Comparison of ENCODE assay signal across 20 cellular contexts in the genomic region with DNA sequence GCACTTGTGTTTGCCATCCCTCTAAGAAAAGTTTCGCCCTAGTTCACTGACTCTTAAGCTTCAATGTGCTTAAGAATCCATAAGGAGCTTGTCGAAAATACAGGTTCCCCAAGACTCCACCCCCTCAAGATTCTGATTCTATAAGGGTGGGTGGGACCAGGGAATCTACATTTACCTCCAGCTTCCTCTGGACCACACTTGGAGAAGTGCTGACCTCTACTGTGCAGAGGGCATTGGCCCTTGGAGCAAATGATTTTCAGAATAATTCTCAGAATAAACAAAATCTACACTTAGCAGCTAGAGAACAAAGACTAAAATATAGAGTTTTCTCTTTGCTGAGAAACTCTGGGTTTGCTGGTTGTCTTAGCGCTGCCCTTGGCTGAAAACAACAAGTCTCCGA. TPM values are rescaled to one million over a fixed set of nuclear protein-coding genes. Genes with fewer than 3 reads are reported as not detected.
DNase-seq lines count a peak whose midpoint lies in the region; ATAC-seq and TF ChIP-seq lines count a peak whose summit lies in the region.
"Had no signal": no experiment of that assay in that cellular context is flagged by ENCODE, and none has a peak within 500 bp of the region (broad histone marks: within the 10 kb centered on the region; RNA-seq: fewer than 3 reads in every experiment).

No MANE protein-coding gene starts in this region.

- no peak overlapping the region for H3K4me3 Mint-ChIP-seq in natural killer cell treated with Interleukin-12 subunit alpha and Interleukin-12 subunit beta and Interleukin-15 and Interleukin-18, amount 100 ng/mL, for 72 hours
- H3K4me3 Mint-ChIP-seq: activated naive CD8-positive, alpha-beta T cell treated with anti-CD3 and anti-CD28 coated beads, Interleukin-2, amount 50 U/mL, for 24 hours had no signal

- no peaks in the 10 kb centered on the region for H4K20me1 ChIP-seq in SK-N-SH (ENCODE audit: insufficient read depth)

- CTCF ChIA-PET in SK-N-SH (lab: Yijun Ruan, JAX): interaction anchor here (0.5 to 19.6 kb wide), 11 partner anchors 13 to 1393 kb away, joined by 3 to 550 read pairs (median 4); no protein-coding TSS in a partner anchor

- no peak overlapping the region for H2AK5ac ChIP-seq in mesenchymal stem cell (ENCODE audit: low read length, severe bottlenecking)

- ATAC-seq in SK-N-SH treated with all-trans-retinoic acid at 6 μM for 48 hours: no peak
- no peak for ATAC-seq in natural killer cell treated with Interleukin-12 subunit alpha and Interleukin-12 subunit beta and Interleukin-15 and Interleukin-18, amount 100 ng/mL, for 72 hours
- no peak for ATAC-seq in HG02642 (IDR thresholded peaks at IDR 0.05; ENCODE audit: poor library complexity, unreplicated experiment)
- ATAC-seq: activated naive CD8-positive, alpha-beta T cell treated with anti-CD3 and anti-CD28 coated beads, Interleukin-2, amount 50 U/mL, for 24 hours; body of pancreas; left lung had no signal

- H3K36me3 ChIP-seq in SK-N-SH (replicated peaks in 1 of 2; ENCODE audit: control insufficient read depth in 1 of 2, insufficient read depth in 2 of 2, low read length in 1 of 2) (no peaks in the 10 kb centered on the region), SK-N-MC (ENCODE audit: insufficient read depth, low read length) (peaks cover 3% of the 10 kb centered on the region; the same call in 1 of the 2 replicates), mesenchymal stem cell (ENCODE audit: control insufficient read depth in 1 of 2, insufficient read depth in 2 of 2, low read depth in 1 of 2, low read length in 2 of 2) (peaks cover 0 to under 1% of the 10 kb centered on the region in 2 experiments)
- H3K36me3 ChIP-seq: left lung, upper lobe of left lung had no signal

- no peak overlapping the region for H3K14ac ChIP-seq in mesenchymal stem cell (ENCODE audit: low read length in 2 of 2)

- H3K4me1 ChIP-seq in SK-N-SH (ENCODE audit: control insufficient read depth in 1 of 2, insufficient read depth in 2 of 2, low read depth in 1 of 2, low read length in 1 of 2) (peaks cover 14 to 51% of the 10 kb centered on the region in 2 experiments; a peak in 3 of 4 replicates), mesenchymal stem cell (ENCODE audit: control insufficient read depth, insufficient read depth, low read depth, low read length) (peaks cover 36% of the 10 kb centered on the region)

- H3K27ac ChIP-seq in SK-N-SH (ENCODE audit: low read depth in 2 of 2, low read length in 1 of 2): no peak overlapping the region
- H3K27ac ChIP-seq in SK-N-MC: no peak overlapping the region
- no peak overlapping the region for H3K27ac ChIP-seq in mesenchymal stem cell (ENCODE audit: low read length, poor library complexity, severe bottlenecking)
- H3K27ac ChIP-seq: body of pancreas, left lung, RWPE1, upper lobe of left lung had no signal

- H3K4me2 ChIP-seq in SK-N-SH: no peak overlapping the region
- H3K4me2 ChIP-seq in mesenchymal stem cell (ENCODE audit: low read length, poor library complexity, severe bottlenecking): no peak overlapping the region

- no peak overlapping the region for H3K23ac ChIP-seq in mesenchymal stem cell (ENCODE audit: low read length in 2 of 2)

- no peak overlapping the region for H2BK5ac ChIP-seq in mesenchymal stem cell (ENCODE audit: low read depth, low read length, poor library complexity, severe bottlenecking)

- no peaks in the 10 kb centered on the region for H3K9me3 Mint-ChIP-seq in natural killer cell treated with Interleukin-12 subunit alpha and Interleukin-12 subunit beta and Interleukin-15 and Interleukin-18, amount 100 ng/mL, for 72 hours
- H3K9me3 Mint-ChIP-seq: activated naive CD8-positive, alpha-beta T cell treated with anti-CD3 and anti-CD28 coated beads, Interleukin-2, amount 50 U/mL, for 24 hours had no signal

- TF ChIP-seq CTCF in SK-N-SH (IDR thresholded peaks at IDR 0.05): 0 out of 2 replicates have a peak, but pooled peaks have one; percentile 13
- TF ChIP-seq CTCF in GM20000 (IDR thresholded peaks at IDR 0.05; ENCODE audit: extremely low read depth, missing control alignments): no peak

- no peak for TF ChIP-seq EP300 in SK-N-SH (IDR thresholded peaks at IDR 0.05; ENCODE audit: borderline replicate concordance in 1 of 2, low read depth in 1 of 2, low read length in 1 of 2)

- peaks cover 25% of the 10 kb centered on the region for H3K79me1 ChIP-seq in mesenchymal stem cell (replicated peaks; ENCODE audit: low read length, poor library complexity, severe bottlenecking)

- H3K36me3 Mint-ChIP-seq in natural killer cell treated with Interleukin-12 subunit alpha and Interleukin-12 subunit beta and Interleukin-15 and Interleukin-18, amount 100 ng/mL, for 72 hours: no peaks in the 10 kb centered on the region

- H3K9ac ChIP-seq in SK-N-SH: no peak overlapping the region
- no peak overlapping the region for H3K9ac ChIP-seq in SK-N-MC (ENCODE audit: insufficient read length)
- H3K9ac ChIP-seq in mesenchymal stem cell (ENCODE audit: low read length): peak overlapping the region; percentile 33

- H3K4me3 ChIP-seq in SK-N-SH (ENCODE audit: low read depth in 2 of 2, low read length in 1 of 2): no peak overlapping the region
- peak overlapping the region; percentile 15; the same call in 1 of the 2 replicates for H3K4me3 ChIP-seq in SK-N-MC
- no peak overlapping the region for H3K4me3 ChIP-seq in mesenchymal stem cell (ENCODE audit: insufficient read depth in 1 of 2, low read depth in 1 of 2, low read length in 2 of 2)
- H3K4me3 ChIP-seq: body of pancreas, left lung, upper lobe of left lung had no signal

- TF ChIP-seq RAD21 in SK-N-SH (IDR thresholded peaks at IDR 0.05; ENCODE audit: low read length): no peak

- WGBS in SK-N-SH (ENCODE audit: low lambda C conversion rate): 72% methylated on average over 4 of the region's 4 CpGs
- WGBS in mesenchymal stem cell: 50% methylated on average over 1 of the region's 4 CpGs

- no peak overlapping the region for H3K27ac Mint-ChIP-seq in natural killer cell treated with Interleukin-12 subunit alpha and Interleukin-12 subunit beta and Interleukin-15 and Interleukin-18, amount 100 ng/mL, for 72 hours
- H3K27ac Mint-ChIP-seq: activated naive CD8-positive, alpha-beta T cell treated with anti-CD3 and anti-CD28 coated beads, Interleukin-2, amount 50 U/mL, for 24 hours had no signal

- no peaks in the 10 kb centered on the region for H3K9me3 ChIP-seq in SK-N-SH
- no peaks in the 10 kb centered on the region for H3K9me3 ChIP-seq in SK-N-MC (ENCODE audit: low read depth, low read length)
- no peaks in the 10 kb centered on the region for H3K9me3 ChIP-seq in mesenchymal stem cell (ENCODE audit: control insufficient read depth, low read length)
- H3K9me3 ChIP-seq: body of pancreas, left lung, upper lobe of left lung had no signal

- no peak overlapping the region for H4K8ac ChIP-seq in mesenchymal stem cell (ENCODE audit: low read length)

- POLR2A ChIA-PET in SK-N-SH (lab: Yijun Ruan, JAX): no interaction called here

- H2BK120ac ChIP-seq in mesenchymal stem cell (ENCODE audit: low read depth, low read length): no peak overlapping the region

- H2BK15ac ChIP-seq in mesenchymal stem cell (ENCODE audit: low read depth, poor library complexity, severe bottlenecking): no peak overlapping the region

- no peaks in the 10 kb centered on the region for H3K9me2 ChIP-seq in SK-N-SH

- H3K4ac ChIP-seq in mesenchymal stem cell (ENCODE audit: low read depth in 1 of 2, low read length in 2 of 2): no peak overlapping the region

- H4K91ac ChIP-seq in mesenchymal stem cell (ENCODE audit: low read length): no peak overlapping the region

- no peak overlapping the region for H2BK12ac ChIP-seq in mesenchymal stem cell (ENCODE audit: low read length in 2 of 2)

- no peak for DNase-seq in SK-N-SH
- DNase-seq in SK-N-MC (ENCODE audit: low read depth, low spot score): no peak
- DNase-seq in mesenchymal stem cell: no peak
- no peak for DNase-seq in natural killer cell treated with Interleukin-12 subunit alpha and Interleukin-12 subunit beta and Interleukin-15 and Interleukin-18, amount 100 ng/mL, for 72 hours (ENCODE audit: low spot score)
- no peak for DNase-seq in GDM1 (lab: John Stamatoyannopoulos, UW)
- no peak for DNase-seq in GM20000 (ENCODE audit: low spot score)
- DNase-seq: activated CD4-positive, alpha-beta T cell treated with anti-CD3 and anti-CD28 coated beads for 4 hours; activated naive CD8-positive, alpha-beta T cell treated with anti-CD3 and anti-CD28 coated beads, Interleukin-2, amount 50 U/mL, for 24 hours; body of pancreas; C1 segment of cervical spinal cord; left lung; MM.1S; NCI-H146; NK-92 treated with Interleukin-12 subunit alpha and Interleukin-12 subunit beta, amount 100 ng/mL, for 24 hours; stimulated activated CD4-positive, alpha-beta T cell treated with anti-CD3 and anti-CD28 coated beads, Interleukin-4, amount 100 ng/mL, for 4 hours; SW 1271; upper lobe of left lung had no signal

- H3K79me2 ChIP-seq in SK-N-SH (ENCODE audit: insufficient read depth): no peaks in the 10 kb centered on the region

- H3K27me3 Mint-ChIP-seq in natural killer cell treated with Interleukin-12 subunit alpha and Interleukin-12 subunit beta and Interleukin-15 and Interleukin-18, amount 100 ng/mL, for 72 hours: no peaks in the 10 kb centered on the region
- H3K27me3 Mint-ChIP-seq: activated naive CD8-positive, alpha-beta T cell treated with anti-CD3 and anti-CD28 coated beads, Interleukin-2, amount 50 U/mL, for 24 hours had no signal

- H3K4me1 Mint-ChIP-seq in natural killer cell treated with Interleukin-12 subunit alpha and Interleukin-12 subunit beta and Interleukin-15 and Interleukin-18, amount 100 ng/mL, for 72 hours (ENCODE audit: low read depth in 2 of 2): peaks cover 28 to 31% of the 10 kb centered on the region in 2 donors

- no peak overlapping the region for H3K18ac ChIP-seq in mesenchymal stem cell (ENCODE audit: low read depth in 1 of 2, low read length in 2 of 2)

- H3K27me3 ChIP-seq in SK-N-SH (ENCODE audit: insufficient read depth) (no peaks in the 10 kb centered on the region), mesenchymal stem cell (ENCODE audit: control insufficient read depth in 1 of 2, insufficient read depth in 1 of 2, low read length in 2 of 2) (no peaks in the 10 kb centered on the region)
- H3K27me3 ChIP-seq: body of pancreas, left lung, upper lobe of left lung had no signal

- peaks cover 4% of the 10 kb centered on the region for H3F3A ChIP-seq in SK-N-SH (replicated peaks; ENCODE audit: insufficient read depth)

- H2AFZ ChIP-seq in SK-N-SH (ENCODE audit: low read depth) (no peak overlapping the region), mesenchymal stem cell (ENCODE audit: low read depth, low read length) (no peak overlapping the region)

RNA-seq across cellular contexts. Expression of a gene that starts 5.0 kb away (rescaled TPM):
- polyA plus RNA-seq in SK-N-SH (2012; rRNA removed): 7.4 and 7.6 TPM in 2 replicates
- polyA plus RNA-seq in SK-N-SH (2012; cell fraction: cytosol; rRNA removed): 5.8 and 5.9 TPM in 2 replicates
- polyA plus RNA-seq in SK-N-SH (2012; cell fraction: nucleus; rRNA removed): 22.8 and 26.4 TPM in 2 replicates
- polyA plus RNA-seq in mesenchymal stem cell (2013, experiment 1 of 2): 2.1 TPM
- 1.8 TPM for polyA plus RNA-seq in mesenchymal stem cell (2013, experiment 2 of 2)
- 1 to 10 TPM; 1.4 to 3.8 TPM for total RNA-seq in natural killer cell treated with Interleukin-12 subunit alpha and Interleukin-12 subunit beta and Interleukin-15 and Interleukin-18, amount 100 ng/mL, for 72 hours

RNA-seq across cellular contexts. Expression of a gene that starts 8.7 kb away (rescaled TPM):
- 78.8 and 82.1 TPM in 2 replicates for polyA plus RNA-seq in SK-N-SH (2012; rRNA removed)
- 78.8 and 83.5 TPM in 2 replicates for polyA plus RNA-seq in SK-N-SH (2012; cell fraction: cytosol; rRNA removed)
- 95.8 and 100 TPM in 2 replicates for polyA plus RNA-seq in SK-N-SH (2012; cell fraction: nucleus; rRNA removed)
- 19.5 TPM for polyA plus RNA-seq in mesenchymal stem cell (2013, experiment 1 of 2)
- 17.7 TPM for polyA plus RNA-seq in mesenchymal stem cell (2013, experiment 2 of 2)
- total RNA-seq in natural killer cell treated with Interleukin-12 subunit alpha and Interleukin-12 subunit beta and Interleukin-15 and Interleukin-18, amount 100 ng/mL, for 72 hours: 10 to 100 TPM in 1 of 2 donors, 1 to 10 TPM in 1; 7.9 to 11.5 TPM
